ENCODE assay signal across 8 cellular contexts in genomic region chr5:78360674-78361225, GRCh38. TPM values are rescaled to one million over a fixed set of nuclear protein-coding genes. Genes with fewer than 3 reads are reported as not detected.
DNase-seq lines count a peak whose midpoint lies in the region; ATAC-seq lines count a peak whose summit lies in the region.

No MANE protein-coding gene starts in this region.

- H3K27me3 ChIP-seq in SJSA1 (replicated peaks): no peaks in the 10 kb centered on the region

- H3K36me3 Mint-ChIP-seq in activated naive CD8-positive, alpha-beta T cell treated with anti-CD3 and anti-CD28 coated beads, Interleukin-2, amount 10 ng/mL, durations not matched to agents 7 days and 5 days: peaks cover 2% of the 10 kb centered on the region

- intact Hi-C loops in left ventricle myocardium superior (cut with micrococcal nuclease): no loop called here
- intact Hi-C loops in sciatic nerve (cut with DNase I): no loop called here

- H3K27ac ChIP-seq in SJSA1: peak overlapping the region; percentile 47

- peak overlapping the region; percentile 94 for H3K4me3 ChIP-seq in SJSA1

- H3K36me3 ChIP-seq in SJSA1: peaks cover 14% of the 10 kb centered on the region

- H3K4me1 ChIP-seq in SJSA1 (replicated peaks): peaks cover 10% of the 10 kb centered on the region

- peaks cover 30% of the 10 kb centered on the region for H3K4me1 Mint-ChIP-seq in activated naive CD8-positive, alpha-beta T cell treated with anti-CD3 and anti-CD28 coated beads, Interleukin-2, amount 10 ng/mL, durations not matched to agents 7 days and 5 days

- no peaks in the 10 kb centered on the region for H3K9me3 Mint-ChIP-seq in activated naive CD8-positive, alpha-beta T cell treated with anti-CD3 and anti-CD28 coated beads, Interleukin-2, amount 10 ng/mL, durations not matched to agents 7 days and 5 days

- peak; percentile 30 for ATAC-seq in HG03097 (IDR thresholded peaks at IDR 0.05; ENCODE audit: low FRiP score, unreplicated experiment)
- ATAC-seq in activated naive CD8-positive, alpha-beta T cell treated with anti-CD3 and anti-CD28 coated beads, Interleukin-2, amount 10 ng/mL, durations not matched to agents 7 days and 5 days (ENCODE audit: low read depth): peak; percentile 40
- ATAC-seq in left ventricle myocardium superior: peak; percentile 59
- ATAC-seq in sciatic nerve: peak; percentile 51

- no peaks in the 10 kb centered on the region for H3K27me3 Mint-ChIP-seq in activated naive CD8-positive, alpha-beta T cell treated with anti-CD3 and anti-CD28 coated beads, Interleukin-2, amount 10 ng/mL, durations not matched to agents 7 days and 5 days

- H3K27ac Mint-ChIP-seq in activated naive CD8-positive, alpha-beta T cell treated with anti-CD3 and anti-CD28 coated beads, Interleukin-2, amount 10 ng/mL, durations not matched to agents 7 days and 5 days: peak overlapping the region; percentile 98

- peak overlapping the region; percentile 98 for H3K4me3 Mint-ChIP-seq in activated naive CD8-positive, alpha-beta T cell treated with anti-CD3 and anti-CD28 coated beads, Interleukin-2, amount 10 ng/mL, durations not matched to agents 7 days and 5 days

- no peaks in the 10 kb centered on the region for H3K9me3 ChIP-seq in SJSA1 (replicated peaks)

- DNase-seq in NCI-H1417 (lab: John Stamatoyannopoulos, UW): peak; percentile 37 to 83 (median 76)
- no peak for DNase-seq in NCI-H1417 treated with DMSO at 0.1 percent for 48 hours (lab: John Stamatoyannopoulos, UW)
- peak in 1 of 2 experiments; percentile 46 for DNase-seq in SJSA1 (ENCODE audit: low read depth in 1 of 2, low spot score in 2 of 2)
- DNase-seq in activated naive CD8-positive, alpha-beta T cell treated with anti-CD3 and anti-CD28 coated beads, Interleukin-2, amount 10 ng/mL, durations not matched to agents 7 days and 5 days: peak; percentile 76
- DNase-seq in left ventricle myocardium superior: peak; percentile 61
- DNase-seq in sciatic nerve (ENCODE audit: low spot score): peak; percentile 71
- no peak for DNase-seq in amniotic stem cell (lab: John Stamatoyannopoulos, UW)

- POLR2A ChIA-PET in activated naive CD8-positive, alpha-beta T cell treated with anti-CD3 and anti-CD28 coated beads, Interleukin-2, amount 10 ng/mL, durations not matched to agents 7 days and 5 days (lab: Charles Lee): interaction anchor here (0.7 to 2.2 kb wide), 7 partner anchors 12 to 868 kb away, joined by 3 to 74 read pairs (median 4); partner anchors contain the start of genes AP3B1 and WDR41

RNA-seq across cellular contexts. Expression of gene SCAMP1, which starts 0.3 kb away (rescaled TPM):
- total RNA-seq in SJSA1 (2014; rRNA removed; shearing (Covaris generic)): 26.9 and 42.3 TPM in 2 replicates
- total RNA-seq in activated naive CD8-positive, alpha-beta T cell treated with anti-CD3 and anti-CD28 coated beads, Interleukin-2, amount 10 ng/mL, durations not matched to agents 7 days and 5 days: 10 to 100 TPM; 22.2 to 23.5 TPM
- 31.6 TPM for total RNA-seq in left ventricle myocardium superior
- total RNA-seq in sciatic nerve: 61.6 TPM

Comparison
In these comparisons a context has a peak if more than half of its experiments do, and no peak if none do; other contexts are left out.
1. DNase-seq: peak in NCI-H1417 (3 of 3), activated naive CD8-positive, alpha-beta T cell treated with anti-CD3 and anti-CD28 coated beads, Interleukin-2, amount 10 ng/mL, durations not matched to agents 7 days and 5 days (single experiment), left ventricle myocardium superior (single experiment) and sciatic nerve (single experiment); none in NCI-H1417 treated with DMSO at 0.1 percent for 48 hours (single experiment) and amniotic stem cell (single experiment).
2. Peak in every context shown above with its lines, with median percentiles within 50 percentile points of each other: ATAC-seq.